31 cellular contexts compared by ENCODE assay signal in genomic region chr2:171667041-171667440, GRCh38.
"Had no signal": no experiment of that assay in that cellular context is flagged by ENCODE, and none has a peak within 500 bp of the region (broad histone marks: within the 10 kb centered on the region; RNA-seq: fewer than 3 reads in every experiment).

No MANE protein-coding gene starts in this region.

- H3K4me1 ChIP-seq: body of pancreas, esophagus muscularis mucosa, foreskin keratinocyte, gastrocnemius medialis, heart left ventricle had no signal

- ATAC-seq: activated CD4-positive, CD25-positive, alpha-beta regulatory T cell treated with anti-CD3 and anti-CD28 coated beads, Interleukin-2, amount 50 U/mL, for 24 hours; activated CD8-positive, alpha-beta T cell treated with anti-CD3 and anti-CD28 coated beads for 36 hours; activated T-cell treated with anti-CD3 and anti-CD28 coated beads, Interleukin-2, amount 50 U/mL, for 4 hours; activated T-helper 17 cell treated with anti-CD3 and anti-CD28 coated beads, Interleukin-2, amount 50 U/mL, for 72 hours; body of pancreas; effector memory CD8-positive, alpha-beta T cell; foreskin keratinocyte; gastrocnemius medialis; heart left ventricle; T-helper 17 cell had no signal

- DNase-seq: activated B cell treated with CpG ODN at 0.5 μM for 24 hours; activated CD4-positive, alpha-beta T cell treated with anti-CD3 and anti-CD28 coated beads for 48 hours; activated CD4-positive, alpha-beta T cell treated with anti-CD3 and anti-CD28 coated beads, Interleukin-2, amount 50 U/mL, for 1 hour; activated CD4-positive, alpha-beta T cell treated with anti-CD3 and anti-CD28 coated beads, Interleukin-2, amount 50 U/mL, for 48 hours; activated CD8-positive, alpha-beta memory T cell treated with anti-CD3 and anti-CD28 coated beads for 24 hours; activated CD8-positive, alpha-beta T cell treated with anti-CD3 and anti-CD28 coated beads for 36 hours; activated effector memory CD4-positive, alpha-beta T cell treated with Interleukin-2 at 50 U/mL for 16 hours; activated gamma-delta T cell treated with Interleukin-2 at 50 U/mL for 16 hours; activated naive CD4-positive, alpha-beta T cell treated with anti-CD3 and anti-CD28 coated beads, Interleukin-2, amount 50 U/mL, for 16 hours; activated naive CD4-positive, alpha-beta T cell treated with Interleukin-2 at 50 U/mL for 16 hours; activated T-cell treated with anti-CD3 and anti-CD28 coated beads, Interleukin-2, amount 50 U/mL, for 4 hours; amniotic stem cell; aorta; body of pancreas; central memory CD4-positive, alpha-beta T cell; cerebellar nuclear complex; effector CD4-positive, alpha-beta T cell; effector memory CD8-positive, alpha-beta T cell; erythroblast; foreskin keratinocyte; gastrocnemius medialis; glutamatergic neuron; heart left ventricle; T-helper 1 cell; T-helper 17 cell; T1000; WERI-Rb-1 had no signal

- H3K27ac ChIP-seq: body of pancreas, coronary artery, esophagus muscularis mucosa, foreskin keratinocyte, gastrocnemius medialis, heart left ventricle, WERI-Rb-1 had no signal

- H3K4me3 ChIP-seq: body of pancreas, coronary artery, esophagus muscularis mucosa, gastrocnemius medialis, heart left ventricle had no signal

- H3K27me3 ChIP-seq: body of pancreas, gastrocnemius medialis had no signal

- H3K9me3 ChIP-seq: body of pancreas, esophagus muscularis mucosa, gastrocnemius medialis, heart left ventricle had no signal

- H3K36me3 ChIP-seq: esophagus muscularis mucosa, gastrocnemius medialis, heart left ventricle, WERI-Rb-1 had no signal
